ENCODE assay signal across 20 cellular contexts in the genomic region with DNA sequence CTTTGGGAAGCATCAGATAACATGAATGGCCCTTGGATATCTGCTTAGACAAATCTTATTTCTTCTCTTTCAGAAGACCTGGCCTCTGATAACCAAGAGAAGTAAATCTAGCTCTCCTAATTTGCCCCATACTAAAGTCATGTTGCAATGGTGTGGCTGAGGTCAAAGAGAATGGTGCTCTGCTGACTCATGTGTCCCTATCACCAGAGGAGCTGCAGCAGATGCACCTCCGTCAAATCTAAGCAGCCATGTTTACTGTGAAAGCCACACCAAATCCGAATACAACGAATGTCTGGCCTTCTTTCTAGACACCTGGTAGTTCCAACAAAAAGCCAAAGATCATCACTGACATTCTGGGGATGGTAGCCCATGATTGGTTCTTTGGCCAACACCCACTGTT. TPM values are rescaled to one million over a fixed set of nuclear protein-coding genes. Genes with fewer than 3 reads are reported as not detected.
DNase-seq lines count a peak whose midpoint lies in the region; ATAC-seq, FAIRE-seq and TF ChIP-seq lines count a peak whose summit lies in the region.
"Had no signal": no experiment of that assay in that cellular context is flagged by ENCODE, and none has a peak within 500 bp of the region (broad histone marks: within the 10 kb centered on the region; RNA-seq: fewer than 3 reads in every experiment).

No MANE protein-coding gene starts in this region.

- no peaks in the 10 kb centered on the region for H3K79me1 ChIP-seq in mesenchymal stem cell (replicated peaks; ENCODE audit: low read length, poor library complexity, severe bottlenecking)

- H3K27ac Mint-ChIP-seq in CD4-positive, CD25-positive, alpha-beta regulatory T cell = peak overlapping the region in 2 of 3 donors; percentile 40 to 65
- H3K27ac Mint-ChIP-seq in activated naive CD8-positive, alpha-beta T cell treated with anti-CD3 and anti-CD28 coated beads for 36 hours = peak overlapping the region; percentile 36
- H3K27ac Mint-ChIP-seq: mesothelial cell of epicardium had no signal

- H3K4ac ChIP-seq in mesenchymal stem cell (ENCODE audit: low read depth in 1 of 2, low read length in 2 of 2) = no peak overlapping the region

- no peak overlapping the region for H3K4me2 ChIP-seq in mesenchymal stem cell (ENCODE audit: low read length, poor library complexity, severe bottlenecking)

- H3K9ac ChIP-seq in mesenchymal stem cell (ENCODE audit: low read length) = peak overlapping the region; percentile 73

- no peak overlapping the region for H2BK5ac ChIP-seq in mesenchymal stem cell (ENCODE audit: low read depth, low read length, poor library complexity, severe bottlenecking)

- H3K36me3 ChIP-seq in CD4-positive, CD25-positive, alpha-beta regulatory T cell (ENCODE audit: control insufficient read depth, insufficient read depth, low read length) = peaks cover 14% of the 10 kb centered on the region
- H3K36me3 ChIP-seq in mesenchymal stem cell (ENCODE audit: control insufficient read depth in 1 of 2, insufficient read depth in 2 of 2, low read depth in 1 of 2, low read length in 2 of 2) = no peaks in the 10 kb centered on the region
- H3K36me3 ChIP-seq: brain microvascular endothelial cell, thoracic aorta had no signal

- H3K14ac ChIP-seq in mesenchymal stem cell (ENCODE audit: low read length in 2 of 2) = no peak overlapping the region

- no peak overlapping the region for H4K91ac ChIP-seq in mesenchymal stem cell (ENCODE audit: low read length)

- no peak overlapping the region for H3K27ac ChIP-seq in CD4-positive, CD25-positive, alpha-beta regulatory T cell (ENCODE audit: insufficient read depth, low read length, poor library complexity, severe bottlenecking)
- no peak overlapping the region for H3K27ac ChIP-seq in mesenchymal stem cell (ENCODE audit: low read length, poor library complexity, severe bottlenecking)
- H3K27ac ChIP-seq: brain microvascular endothelial cell, C4-2B, neutrophil, thoracic aorta had no signal

- peaks cover 0 to 1% (median 0%) of the 10 kb centered on the region in 7 donors for H3K9me3 Mint-ChIP-seq in CD4-positive, CD25-positive, alpha-beta regulatory T cell
- H3K9me3 Mint-ChIP-seq in activated naive CD8-positive, alpha-beta T cell treated with anti-CD3 and anti-CD28 coated beads for 36 hours = peaks cover 1% of the 10 kb centered on the region
- H3K9me3 Mint-ChIP-seq: mesothelial cell of epicardium had no signal

- no peak overlapping the region for H3K18ac ChIP-seq in mesenchymal stem cell (ENCODE audit: low read depth in 1 of 2, low read length in 2 of 2)

- H3K4me3 Mint-ChIP-seq in CD4-positive, CD25-positive, alpha-beta regulatory T cell = peak overlapping the region in 1 of 4 donors; percentile 32
- H3K4me3 Mint-ChIP-seq in activated naive CD8-positive, alpha-beta T cell treated with anti-CD3 and anti-CD28 coated beads for 36 hours = no peak overlapping the region
- H3K4me3 Mint-ChIP-seq: mesothelial cell of epicardium had no signal

- no peaks in the 10 kb centered on the region for H3K27me3 ChIP-seq in CD4-positive, CD25-positive, alpha-beta regulatory T cell (ENCODE audit: control insufficient read depth, insufficient read depth, low read length)
- peaks cover 0 to 3% of the 10 kb centered on the region in 2 experiments for H3K27me3 ChIP-seq in mesenchymal stem cell (ENCODE audit: control insufficient read depth in 1 of 2, insufficient read depth in 1 of 2, low read length in 2 of 2)
- H3K27me3 ChIP-seq: brain microvascular endothelial cell, neutrophil had no signal

- no peak overlapping the region for H3K23ac ChIP-seq in mesenchymal stem cell (ENCODE audit: low read length in 2 of 2)

- no peak for ATAC-seq in CD4-positive, CD25-positive, alpha-beta regulatory T cell (ENCODE audit: low read depth in 2 of 2)
- ATAC-seq in GM21529 (IDR thresholded peaks at IDR 0.05; ENCODE audit: unreplicated experiment) = no peak
- ATAC-seq: esophagus mucosa, sciatic nerve had no signal

- no peaks in the 10 kb centered on the region for H3K9me3 ChIP-seq in CD4-positive, CD25-positive, alpha-beta regulatory T cell (ENCODE audit: control insufficient read depth in 2 of 2, low read length in 2 of 2)
- no peaks in the 10 kb centered on the region for H3K9me3 ChIP-seq in mesenchymal stem cell (ENCODE audit: control insufficient read depth, low read length)
- H3K9me3 ChIP-seq: neutrophil, thoracic aorta had no signal

- H2BK15ac ChIP-seq in mesenchymal stem cell (ENCODE audit: low read depth, poor library complexity, severe bottlenecking) = no peak overlapping the region

- H4K8ac ChIP-seq in mesenchymal stem cell (ENCODE audit: low read length) = no peak overlapping the region

- peak; percentile 76 for FAIRE-seq in HTR-8/SVneo (lab: Jason Lieb, UNC)

- H2AK5ac ChIP-seq in mesenchymal stem cell (ENCODE audit: low read length, severe bottlenecking) = no peak overlapping the region

- peaks cover 4% of the 10 kb centered on the region for H3K4me1 ChIP-seq in CD4-positive, CD25-positive, alpha-beta regulatory T cell (ENCODE audit: control insufficient read depth, insufficient read depth, low read length, poor library complexity, severe bottlenecking)
- H3K4me1 ChIP-seq in mesenchymal stem cell (ENCODE audit: control insufficient read depth, insufficient read depth, low read depth, low read length) = peaks cover 3% of the 10 kb centered on the region

- no peak overlapping the region for H2BK12ac ChIP-seq in mesenchymal stem cell (ENCODE audit: low read length in 2 of 2)

- peaks cover 48% of the 10 kb centered on the region for H3K36me3 Mint-ChIP-seq in CD4-positive, CD25-positive, alpha-beta regulatory T cell
- peaks cover 58% of the 10 kb centered on the region for H3K36me3 Mint-ChIP-seq in activated naive CD8-positive, alpha-beta T cell treated with anti-CD3 and anti-CD28 coated beads for 36 hours
- H3K36me3 Mint-ChIP-seq: mesothelial cell of epicardium had no signal

- H3K4me1 Mint-ChIP-seq in CD4-positive, CD25-positive, alpha-beta regulatory T cell = peaks cover 11 to 90% (median 47%) of the 10 kb centered on the region in 4 donors
- peaks cover 55% of the 10 kb centered on the region for H3K4me1 Mint-ChIP-seq in activated naive CD8-positive, alpha-beta T cell treated with anti-CD3 and anti-CD28 coated beads for 36 hours
- H3K4me1 Mint-ChIP-seq: mesothelial cell of epicardium had no signal

- DNase-seq in CD4-positive, CD25-positive, alpha-beta regulatory T cell = no peak
- DNase-seq in HTR-8/SVneo (ENCODE audit: insufficient read length, low spot score) (no peak), mesenchymal stem cell (no peak), GM20000 (ENCODE audit: low spot score) (no peak), SHP77 treated with DMSO at 0.1 percent for 48 hours (lab: John Stamatoyannopoulos, UW) (no peak), putamen (ENCODE audit: low spot score) (no peak)
- DNase-seq in activated naive CD8-positive, alpha-beta T cell treated with anti-CD3 and anti-CD28 coated beads for 36 hours = no peak
- DNase-seq: activated effector memory CD4-positive, alpha-beta T cell treated with anti-CD3 and anti-CD28 coated beads, Interleukin-2, amount 50 U/mL, for 16 hours; dermis blood vessel endothelial cell; DMS79 treated with DMSO at 0.1 percent for 48 hours; NCI-H1048; stimulated activated CD4-positive, alpha-beta T cell treated with anti-CD3 and anti-CD28 coated beads, Interleukin-2, amount 100 ng/mL, for 24 hours had no signal

- TF ChIP-seq CTCF in GM20000 (IDR thresholded peaks at IDR 0.05; ENCODE audit: extremely low read depth, missing control alignments) = no peak

- H3K27me3 Mint-ChIP-seq in CD4-positive, CD25-positive, alpha-beta regulatory T cell = no peaks in the 10 kb centered on the region
- H3K27me3 Mint-ChIP-seq in activated naive CD8-positive, alpha-beta T cell treated with anti-CD3 and anti-CD28 coated beads for 36 hours = no peaks in the 10 kb centered on the region

- no peak overlapping the region for H2AFZ ChIP-seq in mesenchymal stem cell (ENCODE audit: low read depth, low read length)

- H3K4me3 ChIP-seq in CD4-positive, CD25-positive, alpha-beta regulatory T cell (ENCODE audit: low read depth, low read length) = no peak overlapping the region
- no peak overlapping the region for H3K4me3 ChIP-seq in mesenchymal stem cell (ENCODE audit: insufficient read depth in 1 of 2, low read depth in 1 of 2, low read length in 2 of 2)
- H3K4me3 ChIP-seq: thoracic aorta had no signal

- H2BK120ac ChIP-seq in mesenchymal stem cell (ENCODE audit: low read depth, low read length) = no peak overlapping the region

- WGBS in mesenchymal stem cell = 77% methylated on average over 3 of the region's 3 CpGs

RNA-seq across cellular contexts. Expression of a gene that starts 23.2 kb away (rescaled TPM):
- 31.0 TPM for total RNA-seq in CD4-positive, CD25-positive, alpha-beta regulatory T cell
- polyA plus RNA-seq in CD4-positive, CD25-positive, alpha-beta regulatory T cell = 100 to 1,000 TPM in 1 of 4 donors, 10 to 100 TPM in 3; 52.1 to 123 (median 78.7) TPM
- 10 to 100 TPM; 25.1 to 27.3 TPM for total RNA-seq in activated naive CD8-positive, alpha-beta T cell treated with anti-CD3 and anti-CD28 coated beads for 36 hours
- 0.04 TPM for polyA plus RNA-seq in mesenchymal stem cell (2013, experiment 1 of 2)
- polyA plus RNA-seq in mesenchymal stem cell (2013, experiment 2 of 2) = 0.12 TPM
